Comparison of ENCODE assay signal across 23 cellular contexts in the genomic region with DNA sequence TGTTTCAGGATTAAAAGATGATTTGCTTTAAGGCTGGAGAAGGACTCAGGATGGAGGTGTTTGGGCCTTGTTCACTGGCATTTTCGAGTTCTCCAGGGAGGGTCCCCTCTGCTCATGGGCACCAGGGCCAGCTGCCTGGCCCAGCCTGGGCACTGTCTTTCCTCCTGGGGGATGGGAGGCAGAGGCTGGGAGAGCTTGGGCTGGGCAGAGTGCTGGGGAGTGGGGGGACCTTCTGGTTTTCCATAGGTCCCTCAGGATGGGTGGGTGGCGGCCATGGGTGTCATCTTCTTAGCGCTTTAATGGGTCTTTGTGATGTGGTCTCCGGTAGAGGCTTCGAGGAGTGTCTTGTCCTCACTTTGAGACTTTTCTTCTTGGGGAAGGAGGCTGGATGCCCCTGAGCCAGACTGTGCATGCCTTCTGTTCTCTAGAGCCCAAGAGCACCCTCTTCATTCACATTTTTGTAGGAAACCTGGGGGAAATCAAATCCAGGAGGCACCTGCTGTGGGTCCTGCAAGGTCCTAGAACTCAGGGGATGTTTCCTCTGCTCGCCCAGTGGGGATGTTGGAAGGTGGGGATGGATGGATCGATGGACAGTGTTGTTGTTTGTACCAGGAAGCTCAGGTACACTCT. TPM values are rescaled to one million over a fixed set of nuclear protein-coding genes. Genes with fewer than 3 reads are reported as not detected.
DNase-seq lines count a peak whose midpoint lies in the region; ATAC-seq, FAIRE-seq and TF ChIP-seq lines count a peak whose summit lies in the region.
"Had no signal": no experiment of that assay in that cellular context is flagged by ENCODE, and none has a peak within 500 bp of the region (broad histone marks: within the 10 kb centered on the region; RNA-seq: fewer than 3 reads in every experiment).

No MANE protein-coding gene starts in this region.

- H3K4me3 ChIP-seq in HepG2 (replicated peaks in 1 of 3; ENCODE audit: insufficient read depth in 1 of 3, low read depth in 2 of 3, low read length in 3 of 3): peak overlapping the region; percentile 28 to 100 (median 93)
- no peak overlapping the region for H3K4me3 ChIP-seq in right lobe of liver
- no peak overlapping the region for H3K4me3 ChIP-seq in spleen
- no peak overlapping the region for H3K4me3 ChIP-seq in upper lobe of left lung
- H3K4me3 ChIP-seq: A549, GM23338 had no signal

- BruUV-seq in HepG2 (replicated peaks; lab: Mats Ljungman, UMichigan): no TSS peak

- H3K9me3 ChIP-seq in HepG2 (ENCODE audit: low read length): no peaks in the 10 kb centered on the region
- H3K9me3 ChIP-seq in right lobe of liver: no peaks in the 10 kb centered on the region
- peaks cover 0 to 4% (median 0%) of the 10 kb centered on the region in 8 donors for H3K9me3 ChIP-seq in spleen
- no peaks in the 10 kb centered on the region for H3K9me3 ChIP-seq in upper lobe of left lung
- H3K9me3 ChIP-seq: A549, Caco-2 had no signal

- peak overlapping the region; percentile 2; the same call in 1 of the 2 replicates for H3K9ac ChIP-seq in HepG2 (ENCODE audit: insufficient read depth, low read depth, low read length)

- no peak for TF ChIP-seq RAD21 in HepG2 (CRISPR knock-in tag; IDR thresholded peaks at IDR 0.05)

- FAIRE-seq in HepG2 (lab: Jason Lieb, UNC): no peak
- FAIRE-seq: A549, D721Med, GM19239, H54, HTR-8/SVneo had no signal

- H3K36me3 Mint-ChIP-seq in nephron progenitor cell (ENCODE audit: low read depth): peaks cover 73% of the 10 kb centered on the region

- H3K4me1 ChIP-seq in HepG2 (ENCODE audit: insufficient read depth, low read length) (peaks cover 84% of the 10 kb centered on the region), right lobe of liver (no peaks in the 10 kb centered on the region), spleen (peaks cover 0 to 12% (median 4%) of the 10 kb centered on the region in 6 donors), upper lobe of left lung (peaks cover 5 to 7% (median 5%) of the 10 kb centered on the region in 4 donors)
- H3K4me1 ChIP-seq: A549, Caco-2 had no signal

- H3K27ac ChIP-seq in HepG2 (ENCODE audit: extremely low read length, insufficient read depth, low read length) (peak overlapping the region; percentile 3), right lobe of liver (no peak overlapping the region), spleen (no peak overlapping the region), upper lobe of left lung (peak overlapping the region in 3 of 4 donors; percentile 17 to 72 (median 61))
- H3K27ac ChIP-seq: 22Rv1, A549, C4-2B had no signal

- peaks cover 82% of the 10 kb centered on the region for H3K4me1 Mint-ChIP-seq in nephron progenitor cell

- 77% methylated on average over 6 of the region's 7 CpGs for WGBS in HepG2 (ENCODE audit: low lambda C conversion rate)
- WGBS in right lobe of liver (ENCODE audit: insufficient coverage, low coverage, low lambda C conversion rate, missing lambda C conversion rate): 76% methylated on average over 3 of the region's 7 CpGs
- WGBS in spleen, 5 donors: 84 to 92% (median 88%) methylated on average over 7 of the region's 7 CpGs
- WGBS in upper lobe of left lung, 2 donors: 65 to 89% methylated on average over 2 to 7 of the region's 7 CpGs

- DNase-seq in HepG2 (ENCODE audit: low spot score) (no peak), right lobe of liver (no peak), nephron progenitor cell (no peak), spleen (peak; percentile 44), upper lobe of left lung (no peak), NCI-H774 (lab: John Stamatoyannopoulos, UW) (no peak)
- DNase-seq: AML-193; Caco-2; CD4-positive, alpha-beta T cell; DMS79; GDM1; HCEC 1CT had no signal

- CTCF ChIA-PET in HepG2 (lab: Yijun Ruan, JAX; ENCODE audit: low intra/inter-chr PET ratio, low total read pairs): no interaction called here

- peaks cover 39 to 85% of the 10 kb centered on the region in 2 experiments for H3K36me3 ChIP-seq in HepG2 (replicated peaks in 1 of 2; ENCODE audit: control insufficient read depth in 1 of 2, insufficient read depth in 2 of 2, low read length in 2 of 2)
- no peaks in the 10 kb centered on the region for H3K36me3 ChIP-seq in right lobe of liver
- H3K36me3 ChIP-seq in spleen: no peaks in the 10 kb centered on the region
- H3K36me3 ChIP-seq in upper lobe of left lung: no peaks in the 10 kb centered on the region

- TF ChIP-seq POLR2A in HepG2 (IDR thresholded peaks at IDR 0.05; ENCODE audit: insufficient read depth in 1 of 2, low read depth in 2 of 2, low read length in 2 of 2): peak; percentile 23 to 43; a peak in 1 of 4 replicates
- TF ChIP-seq POLR2A in right lobe of liver (IDR thresholded peaks at IDR 0.05): no peak
- TF ChIP-seq POLR2A in spleen (IDR thresholded peaks at IDR 0.05): no peak
- TF ChIP-seq POLR2A in upper lobe of left lung (IDR thresholded peaks at IDR 0.05): no peak

- peaks cover 4% of the 10 kb centered on the region for H3K27me3 Mint-ChIP-seq in nephron progenitor cell (ENCODE audit: low read depth, poor library complexity)
- H3K27me3 Mint-ChIP-seq: CD4-positive, alpha-beta T cell; IgD-negative memory B cell had no signal

- H3K9me3 Mint-ChIP-seq in nephron progenitor cell: peaks cover 14% of the 10 kb centered on the region
- H3K9me3 Mint-ChIP-seq: CD4-positive, alpha-beta T cell had no signal

- H3K27ac Mint-ChIP-seq in nephron progenitor cell: no peak overlapping the region
- H3K27ac Mint-ChIP-seq: CD4-positive, alpha-beta T cell; GM23338; IgD-negative memory B cell had no signal

- ATAC-seq in HepG2 (no peak), right lobe of liver (no peak), upper lobe of left lung (ENCODE audit: low FRiP score in 2 of 2) (no peak), GM21723 (IDR thresholded peaks at IDR 0.05; ENCODE audit: unreplicated experiment) (no peak), GM18870 (IDR thresholded peaks at IDR 0.05; ENCODE audit: unreplicated experiment) (no peak)
- ATAC-seq: A549, GM23338 had no signal

- in situ Hi-C loops in HepG2 (cut with HindIII; ENCODE audit: extremely low pct_ligation_motif_present, low pct_unique_long_range_greater_than_20kb): no loop called here

- no peak overlapping the region for H2AFZ ChIP-seq in HepG2 (ENCODE audit: low read length)
- H2AFZ ChIP-seq: GM23338 had no signal

- TF ChIP-seq CTCF in HepG2 (CRISPR knock-in tag; IDR thresholded peaks at IDR 0.05): no peak
- TF ChIP-seq CTCF in right lobe of liver (IDR thresholded peaks at IDR 0.05): no peak
- no peak for TF ChIP-seq CTCF in nephron progenitor cell (IDR thresholded peaks at IDR 0.05)
- no peak for TF ChIP-seq CTCF in spleen (IDR thresholded peaks at IDR 0.05 in 8 of 11, conservative IDR thresholded peaks at IDR 0.05 in 3 of 11)
- no peak for TF ChIP-seq CTCF in upper lobe of left lung (IDR thresholded peaks at IDR 0.05)

- H3K4me2 ChIP-seq in HepG2 (ENCODE audit: low read depth, low read length): peak overlapping the region; percentile 89
- H3K4me2 ChIP-seq: A549, GM23338 had no signal

- POLR2A ChIA-PET in HepG2 (lab: Yijun Ruan, JAX): interaction anchor here (0.7 to 2.6 kb wide), 5 partner anchors 9 to 88 kb away, joined by 3 to 9 read pairs (median 5); no protein-coding TSS in a partner anchor

- H3K4me3 Mint-ChIP-seq in nephron progenitor cell: peak overlapping the region; percentile 19
- H3K4me3 Mint-ChIP-seq: CD4-positive, alpha-beta T cell; GM23338 had no signal

- intact Hi-C loops in HepG2 (cut with micrococcal nuclease; ENCODE audit: unreplicated experiment): no loop called here
- intact Hi-C loops in right lobe of liver (cut with DNase I): no loop called here
- intact Hi-C loops in spleen (cut with DNase I; ENCODE audit: low total_unique reads): no loop called here

- H4K20me1 ChIP-seq in HepG2 (ENCODE audit: insufficient read depth, low read length): peaks cover 98% of the 10 kb centered on the region

- peaks cover 98% of the 10 kb centered on the region for H3K79me2 ChIP-seq in HepG2 (ENCODE audit: insufficient read depth, low read length)

- TF ChIP-seq EP300 in HepG2 (IDR thresholded peaks at IDR 0.05; ENCODE audit: low read depth in 2 of 2, low read length in 2 of 2): no peak
- TF ChIP-seq EP300 in HepG2 (CRISPR knock-in tag; IDR thresholded peaks at IDR 0.05; ENCODE audit: borderline replicate concordance): no peak
- TF ChIP-seq EP300 in upper lobe of left lung (IDR thresholded peaks at IDR 0.05): no peak

- H3K27me3 ChIP-seq in HepG2 (ENCODE audit: control insufficient read depth in 1 of 2, insufficient read depth in 2 of 2, low read length in 2 of 2): peaks cover 0 to 6% of the 10 kb centered on the region in 2 experiments; a peak in 1 of 5 replicates
- no peaks in the 10 kb centered on the region for H3K27me3 ChIP-seq in right lobe of liver
- H3K27me3 ChIP-seq in spleen (replicated peaks in 1 of 7): peaks cover 0 to 12% (median 6%) of the 10 kb centered on the region in 7 donors
- H3K27me3 ChIP-seq in upper lobe of left lung: peaks cover 0 to 7% (median 0%) of the 10 kb centered on the region in 4 donors

TF ChIP-seq in HepG2, 621 proteins besides CTCF, POLR2A, EP300 and RAD21 (continues in another document):
- TF ChIP-seq WIZ (CRISPR knock-in tag; IDR thresholded peaks at IDR 0.05): no peak

RNA-seq across cellular contexts. Expression of a gene that starts 5.7 kb away (rescaled TPM):
- total RNA-seq in HepG2 (2016; rRNA removed; fragmentation: Illumina TruSeq; extraction: Trizol) (59.0 and 70.4 TPM in 2 replicates), right lobe of liver (1 to 10 TPM in 5 of 6 experiments, under 1 TPM in 1; 0.69 to 2.6 (median 2.1) TPM), spleen (10 to 100 TPM in 1 of 7 donors, 1 to 10 TPM in 6; 1.7 to 15.2 (median 7.0) TPM), upper lobe of left lung (10 to 100 TPM in 5 of 6 donors, 1 to 10 TPM in 1; 9.9 to 59.7 (median 21.4) TPM)
- 19.9 and 25.5 TPM in 2 replicates for total RNA-seq in HepG2 (2016; cell fraction: cytosol; rRNA removed; fragmentation: Illumina TruSeq; extraction: Trizol; ENCODE audit: low read depth)
- total RNA-seq in HepG2 (2016; cell fraction: insoluble cytoplasmic fraction; rRNA removed; fragmentation: Illumina TruSeq; extraction: Trizol): 50.0 and 70.7 TPM in 2 replicates
- total RNA-seq in HepG2 (2016; cell fraction: membrane; rRNA removed; fragmentation: Illumina TruSeq; extraction: Trizol): 136 and 148 TPM in 2 replicates
- 61.9 and 70.6 TPM in 2 replicates for total RNA-seq in HepG2 (2016; cell fraction: nucleus; rRNA removed; fragmentation: Illumina TruSeq; extraction: Trizol)
- polyA plus RNA-seq in HepG2 (2011; rRNA removed) (86.1 and 121 TPM in 2 replicates), spleen (under 1 TPM; 0.11 to 0.74 (median 0.38) TPM)
- polyA plus RNA-seq in HepG2 (2011; cell fraction: cytosol; rRNA removed): 22.3 and 49.7 TPM in 2 replicates
- 150 and 275 TPM in 2 replicates for polyA plus RNA-seq in HepG2 (2011; cell fraction: nucleus; rRNA removed)
- 58.7 and 76.3 TPM in 2 replicates for polyA plus RNA-seq in HepG2 (2012)
- polyA plus RNA-seq in HepG2 (2016; cell fraction: cytosol; fragmentation: Illumina TruSeq; extraction: Trizol; ENCODE audit: low read depth): 106 and 127 TPM in 2 replicates
- 95.8 and 124 TPM in 2 replicates for polyA plus RNA-seq in HepG2 (2016; cell fraction: insoluble cytoplasmic fraction; fragmentation: Illumina TruSeq; extraction: Trizol; ENCODE audit: low read depth)
- polyA plus RNA-seq in HepG2 (2016; cell fraction: membrane; fragmentation: Illumina TruSeq; extraction: Trizol; ENCODE audit: low read depth): 156 and 170 TPM in 2 replicates
- 155 and 169 TPM in 2 replicates for polyA plus RNA-seq in HepG2 (2016; cell fraction: nucleus; fragmentation: Illumina TruSeq; extraction: Trizol; ENCODE audit: insufficient read depth, low read depth)
- 0.02 and 110 TPM in 2 replicates for polyA minus RNA-seq in HepG2 (2011; rRNA and poly(A)+ RNA removed; ENCODE audit: low replicate concordance)
- polyA minus RNA-seq in HepG2 (2011; cell fraction: cytosol; rRNA and poly(A)+ RNA removed): 14.3 and 28.8 TPM in 2 replicates
- 43.1 and 57.6 TPM in 2 replicates for polyA minus RNA-seq in HepG2 (2011; cell fraction: nucleus; rRNA and poly(A)+ RNA removed)
- polyA plus RNA-seq: IgD-negative memory B cell had no signal

Comparison
In these comparisons a context has a peak if more than half of its experiments do, and no peak if none do; other contexts are left out.
1. H3K27ac ChIP-seq: peak in HepG2 (single experiment) and upper lobe of left lung (3 of 4); none in right lobe of liver (0 of 3) and spleen (0 of 8).
2. H3K4me3 ChIP-seq: peak in HepG2 (3 of 3); none in right lobe of liver (0 of 3), spleen (0 of 8) and upper lobe of left lung (0 of 4).
3. POLR2A ChIP-seq: peak in HepG2 (2 of 2); none in right lobe of liver (single experiment), spleen (0 of 3) and upper lobe of left lung (0 of 4).